21 cellular contexts compared by ENCODE assay signal in genomic region chr14:58625438-58625837, GRCh38. TPM values are rescaled to one million over a fixed set of nuclear protein-coding genes. Genes with fewer than 3 reads are reported as not detected.
"Had no signal": no experiment of that assay in that cellular context is flagged by ENCODE, and none has a peak within 500 bp of the region (broad histone marks: within the 10 kb centered on the region; RNA-seq: fewer than 3 reads in every experiment).

No MANE protein-coding gene starts in this region.

- H3K4me1 ChIP-seq: breast epithelium, esophagus squamous epithelium, pancreas, psoas muscle, suprapubic skin, tibial artery, upper lobe of right lung had no signal

- H3K4me3 ChIP-seq: breast epithelium, esophagus squamous epithelium, pancreas, psoas muscle, suprapubic skin, tibial artery, upper lobe of right lung had no signal

- H3K36me3 ChIP-seq: breast epithelium, esophagus squamous epithelium, pancreas, suprapubic skin, tibial artery, upper lobe of right lung had no signal

- H3K27ac ChIP-seq: breast epithelium, esophagus squamous epithelium, pancreas, psoas muscle, suprapubic skin, tibial artery, upper lobe of right lung had no signal

- H3K9me3 ChIP-seq: breast epithelium, esophagus squamous epithelium, pancreas, psoas muscle, suprapubic skin, tibial artery, upper lobe of right lung had no signal

- H3K27me3 ChIP-seq: breast epithelium, esophagus squamous epithelium, suprapubic skin, tibial artery, upper lobe of right lung had no signal

- FAIRE-seq: kidney, pancreas had no signal

- DNase-seq: activated CD8-positive, alpha-beta memory T cell treated with anti-CD3 and anti-CD28 coated beads, Interleukin-2, amount 10 ng/mL, durations not matched to agents 7 days and 5 days; activated CD8-positive, alpha-beta T cell treated with anti-CD3 and anti-CD28 coated beads, Interleukin-2, amount 10 ng/mL, durations not matched to agents 7 days and 5 days; activated naive CD8-positive, alpha-beta T cell treated with anti-CD3 and anti-CD28 coated beads, Interleukin-2, amount 50 U/mL, for 24 hours; activated T-cell treated with anti-CD3 and anti-CD28 coated beads, Interleukin-2, amount 50 U/mL, for 48 hours; amygdala; central memory CD4-positive, alpha-beta T cell; esophagus squamous epithelium; foreskin melanocyte; immature natural killer cell; kidney; left colon; naive thymus-derived CD8-positive, alpha-beta T cell; nucleus accumbens; pancreas; psoas muscle; stimulated activated naive CD4-positive, alpha-beta T cell; T-helper 2 cell; tibial artery; upper lobe of right lung had no signal

RNA-seq across cellular contexts. Expression of gene DACT1, which starts 12.3 kb away (rescaled TPM):
- polyA plus RNA-seq: immature natural killer cell had no signal
